In genomic region chr11:113835306-113835705, GRCh38 we compare ENCODE assay signal across 26 cellular contexts. TPM values are rescaled to one million over a fixed set of nuclear protein-coding genes. Genes with fewer than 3 reads are reported as not detected.
DNase-seq lines count a peak whose midpoint lies in the region; ATAC-seq, FAIRE-seq and TF ChIP-seq lines count a peak whose summit lies in the region.
"Had no signal": no experiment of that assay in that cellular context is flagged by ENCODE, and none has a peak within 500 bp of the region (broad histone marks: within the 10 kb centered on the region; RNA-seq: fewer than 3 reads in every experiment).

No MANE protein-coding gene starts in this region.

- H3K4me1 ChIP-seq in right atrium auricular region: peaks cover 0 to 1% of the 10 kb centered on the region in 2 donors
- H3K4me1 ChIP-seq: A549 had no signal

- H3K4me3 ChIP-seq in right atrium auricular region: no peak overlapping the region
- H3K4me3 ChIP-seq: A549, GM12878 had no signal

- ATAC-seq in Right ventricle myocardium superior (ENCODE audit: poor library complexity): peak; percentile 68
- no peak for ATAC-seq in WTC11
- peak; percentile 73 for ATAC-seq in left ventricle myocardium superior
- ATAC-seq: A549, GM12878 had no signal

- DNase-seq in Right ventricle myocardium superior (no peak), right atrium auricular region (ENCODE audit: low spot score) (no peak), GM12892 (ENCODE audit: insufficient read length) (no peak), WTC11 (ENCODE audit: low spot score) (no peak), left ventricle myocardium superior (no peak), hypothalamus (lab: John Stamatoyannopoulos, UW) (no peak), G401 (ENCODE audit: low spot score) (no peak), kidney glomerular epithelial cell (lab: John Stamatoyannopoulos, UW) (no peak)
- DNase-seq: 8988T; ACHN; AML-193; C1 segment of cervical spinal cord; Calu3; CD4-positive, alpha-beta memory T cell; COR-L47; DMS53; DMS79 treated with DMSO at 0.1 percent for 48 hours; H7; HCEC 1CT had no signal

- peak overlapping the region; percentile 75 for H3K27ac Mint-ChIP-seq in WTC11

- H3K9me3 ChIP-seq in right atrium auricular region: no peaks in the 10 kb centered on the region
- H3K9me3 ChIP-seq: A549 had no signal

- TF ChIP-seq CTCF in right atrium auricular region (IDR thresholded peaks at IDR 0.05) (no peak), WTC11 (IDR thresholded peaks at IDR 0.05) (no peak)

- POLR2A ChIA-PET in WTC11 (lab: Charles Lee): no interaction called here

- no peaks in the 10 kb centered on the region for H3K9me3 Mint-ChIP-seq in WTC11
- H3K9me3 Mint-ChIP-seq: CD4-positive, alpha-beta memory T cell had no signal

- H3K36me3 ChIP-seq in right atrium auricular region: peaks cover 86% of the 10 kb centered on the region

- no peaks in the 10 kb centered on the region for H3K27me3 ChIP-seq in right atrium auricular region

- H3K4me1 Mint-ChIP-seq in WTC11: no peaks in the 10 kb centered on the region
- H3K4me1 Mint-ChIP-seq: CD4-positive, alpha-beta memory T cell had no signal

- no peak for TF ChIP-seq POLR2A in GM12892 (IDR thresholded peaks at IDR 0.05; ENCODE audit: low read depth, low read length)

- CTCF ChIA-PET in WTC11 (lab: Charles Lee): interaction anchor here (1.8 kb wide), 1 partner anchor 29 kb away, joined by 4 read pairs; no protein-coding TSS in a partner anchor

- H3K4me3 Mint-ChIP-seq in WTC11: no peak overlapping the region
- H3K4me3 Mint-ChIP-seq: CD4-positive, alpha-beta memory T cell had no signal

- H3K27me3 Mint-ChIP-seq in WTC11 (ENCODE audit: low read depth): no peaks in the 10 kb centered on the region
- H3K27me3 Mint-ChIP-seq: CD4-positive, alpha-beta memory T cell had no signal

- FAIRE-seq in GM12892 (lab: Jason Lieb, UNC): peak; percentile 14
- FAIRE-seq: A549, G401.6, GM12878, GM18507, H1 had no signal

- H3K27ac ChIP-seq in right atrium auricular region: no peak overlapping the region
- H3K27ac ChIP-seq: A549 had no signal

- in situ Hi-C loops in G401 (cut with HindIII; ENCODE audit: low sequenced_read_pairs): no loop called here

- intact Hi-C loops in Right ventricle myocardium superior (cut with DNase I) (no loop called here), left ventricle myocardium superior (cut with micrococcal nuclease) (no loop called here)

- H3K36me3 Mint-ChIP-seq in WTC11: peaks cover 44% of the 10 kb centered on the region

TF ChIP-seq in WTC11, 78 proteins besides CTCF, POLR2A, EP300 and RAD21:
- no peak for TF ChIP-seq ESRRA (CRISPR knock-in tag; IDR thresholded peaks at IDR 0.05; ENCODE audit: borderline replicate concordance)
- TF ChIP-seq USF2 (CRISPR knock-in tag; IDR thresholded peaks at IDR 0.05): no peak
- no peak for TF ChIP-seq MLX (CRISPR knock-in tag; IDR thresholded peaks at IDR 0.05)
- no peak for TF ChIP-seq ETV6 (CRISPR knock-in tag; IDR thresholded peaks at IDR 0.05)
- no peak for TF ChIP-seq ZNF317 (CRISPR knock-in tag; IDR thresholded peaks at IDR 0.05; ENCODE audit: borderline replicate concordance, low read depth)
- TF ChIP-seq OVOL2 (CRISPR knock-in tag; IDR thresholded peaks at IDR 0.05; ENCODE audit: borderline replicate concordance): no peak
- TF ChIP-seq IRF1 (CRISPR knock-in tag; IDR thresholded peaks at IDR 0.05): no peak
- no peak for TF ChIP-seq RELA (CRISPR knock-in tag; IDR thresholded peaks at IDR 0.05; ENCODE audit: borderline replicate concordance)
- no peak for TF ChIP-seq FOXK1 (CRISPR knock-in tag; IDR thresholded peaks at IDR 0.05)
- TF ChIP-seq FOXP4 (CRISPR knock-in tag; IDR thresholded peaks at IDR 0.05): no peak
- TF ChIP-seq ZNF138 (CRISPR knock-in tag; conservative IDR thresholded peaks at IDR 0.05): no peak
- TF ChIP-seq NFE2L1 (CRISPR knock-in tag; IDR thresholded peaks at IDR 0.05): no peak
- no peak for TF ChIP-seq MXD4 (CRISPR knock-in tag; IDR thresholded peaks at IDR 0.05; ENCODE audit: borderline replicate concordance)
- TF ChIP-seq TP53 (CRISPR knock-in tag; IDR thresholded peaks at IDR 0.05): no peak
- TF ChIP-seq NR1H2 (CRISPR knock-in tag; IDR thresholded peaks at IDR 0.05): no peak
- no peak for TF ChIP-seq ZNF121 (CRISPR knock-in tag; IDR thresholded peaks at IDR 0.05)
- TF ChIP-seq ZNF232 (CRISPR knock-in tag; IDR thresholded peaks at IDR 0.05): no peak
- TF ChIP-seq GRHL2 (CRISPR knock-in tag; IDR thresholded peaks at IDR 0.05; ENCODE audit: insufficient replicate concordance, severe bottlenecking): no peak
TF ChIP-seq in WTC11: peak in this region for 0.

RNA-seq across cellular contexts. Expression of gene USP28, which starts 40.1 kb away (rescaled TPM):
- total RNA-seq in Right ventricle myocardium superior (136 TPM), right atrium auricular region (100 to 1,000 TPM; 116 to 135 TPM), WTC11 (2021) (129 to 142 TPM (median 138 TPM) in 3 replicates), left ventricle myocardium superior (167 TPM)
- 23.4 TPM for polyA plus RNA-seq in GM12892 (2012; ENCODE audit: missing spikeins)
- total RNA-seq in G401 (2014; rRNA removed; shearing (Covaris generic)): 37.8 and 40.4 TPM in 2 replicates

RNA-seq across cellular contexts. Expression of gene CLDN25, which starts 55.7 kb away (rescaled TPM):
- not detected for total RNA-seq in Right ventricle myocardium superior
- not detected for total RNA-seq in right atrium auricular region
- not detected for polyA plus RNA-seq in GM12892 (2012; ENCODE audit: missing spikeins)
- total RNA-seq in WTC11 (2021): not detected in 3 replicates
- total RNA-seq in left ventricle myocardium superior: not detected
- not detected in 2 replicates for total RNA-seq in G401 (2014; rRNA removed; shearing (Covaris generic))
- total RNA-seq: Calu3; CD4-positive, alpha-beta memory T cell; Daoy; GM12878; H1; H7 had no signal
- polyA plus RNA-seq: A549; BJ; CD4-positive, alpha-beta memory T cell; GM12878; H1 had no signal
